8 cellular contexts compared by ENCODE assay signal in the genomic region with DNA sequence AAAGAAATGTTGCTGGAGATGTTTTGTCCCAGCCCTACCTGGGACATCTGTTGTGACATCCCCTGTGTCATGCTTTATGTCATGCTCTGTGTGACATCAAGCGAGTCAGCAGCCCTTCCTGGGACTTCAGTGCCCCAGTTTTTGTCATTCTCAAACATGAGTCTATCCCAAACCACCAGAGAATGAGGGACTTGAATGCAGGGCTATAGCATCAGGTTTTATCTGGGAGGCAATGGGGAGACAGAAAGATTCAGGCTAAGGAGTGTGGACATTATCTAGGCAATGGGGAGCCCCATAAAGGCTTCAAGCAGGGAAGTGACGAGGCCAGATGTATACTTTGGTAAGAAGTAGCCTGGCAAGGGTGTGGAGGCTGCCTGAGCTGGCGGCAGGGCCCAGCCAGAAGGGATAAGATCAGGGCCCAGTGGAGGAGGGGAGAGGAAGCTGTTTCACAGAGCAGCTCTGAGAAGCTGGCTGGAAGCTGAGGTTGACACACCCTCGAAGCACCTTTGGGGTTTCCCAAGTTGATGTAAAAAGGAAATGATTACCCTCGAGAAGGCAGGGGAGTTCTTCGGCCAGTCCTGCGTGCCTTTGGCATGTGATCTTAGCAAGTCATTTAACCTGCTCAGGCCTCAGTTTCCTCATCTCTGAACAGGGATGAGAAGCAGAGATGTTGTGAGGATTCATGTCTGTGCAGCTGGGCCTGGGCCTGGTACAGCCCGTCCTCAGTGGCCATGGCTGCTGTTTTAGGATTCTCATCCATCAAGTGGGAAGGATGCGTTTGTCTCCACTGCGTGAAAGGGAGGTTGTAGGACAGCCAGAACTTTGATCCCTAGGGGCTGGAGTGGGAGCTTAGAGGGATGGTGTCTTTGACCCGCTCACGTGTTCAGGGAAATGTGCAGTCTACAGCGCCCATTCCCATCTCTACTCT. TPM values are rescaled to one million over a fixed set of nuclear protein-coding genes. Genes with fewer than 3 reads are reported as not detected.
DNase-seq lines count a peak whose midpoint lies in the region; ATAC-seq and TF ChIP-seq lines count a peak whose summit lies in the region.

No MANE protein-coding gene starts in this region.

- H3K4me1 ChIP-seq in uterus: peaks cover 0 to 6% of the 10 kb centered on the region in 2 donors

- intact Hi-C loops in uterus (cut with DNase I; ENCODE audit: low total_unique reads): no loop called here

- H3K36me3 Mint-ChIP-seq in activated naive CD4-positive, alpha-beta T cell treated with anti-CD3 and anti-CD28 coated beads, Interleukin-2, amount 50 U/mL, for 24 hours: peaks cover 3% of the 10 kb centered on the region
- peaks cover 12% of the 10 kb centered on the region for H3K36me3 Mint-ChIP-seq in memory B cell

- no peaks in the 10 kb centered on the region for H3K36me3 ChIP-seq in uterus

- no peaks in the 10 kb centered on the region for H3K27me3 ChIP-seq in uterus

- TF ChIP-seq CTCF in uterus (IDR thresholded peaks at IDR 0.05): no peak

- no peaks in the 10 kb centered on the region for H3K27me3 Mint-ChIP-seq in activated naive CD4-positive, alpha-beta T cell treated with anti-CD3 and anti-CD28 coated beads, Interleukin-2, amount 50 U/mL, for 24 hours
- no peaks in the 10 kb centered on the region for H3K27me3 Mint-ChIP-seq in memory B cell

- no peaks in the 10 kb centered on the region for H3K9me3 Mint-ChIP-seq in activated naive CD4-positive, alpha-beta T cell treated with anti-CD3 and anti-CD28 coated beads, Interleukin-2, amount 50 U/mL, for 24 hours
- H3K9me3 Mint-ChIP-seq in memory B cell: no peaks in the 10 kb centered on the region

- TF ChIP-seq POLR2A in uterus (IDR thresholded peaks at IDR 0.05): no peak

- no peak overlapping the region for H3K4me3 ChIP-seq in uterus

- peak; percentile 69 for ATAC-seq in GM18867 (IDR thresholded peaks at IDR 0.05; ENCODE audit: unreplicated experiment)
- peak; percentile 79 for ATAC-seq in HG02885 (IDR thresholded peaks at IDR 0.05; ENCODE audit: poor library complexity, unreplicated experiment)
- peak; percentile 74 for ATAC-seq in memory B cell (ENCODE audit: low read depth)

- no peak overlapping the region for H3K27ac ChIP-seq in uterus

- H3K4me1 Mint-ChIP-seq in activated naive CD4-positive, alpha-beta T cell treated with anti-CD3 and anti-CD28 coated beads, Interleukin-2, amount 50 U/mL, for 24 hours: peaks cover 77% of the 10 kb centered on the region
- H3K4me1 Mint-ChIP-seq in memory B cell: peaks cover 45% of the 10 kb centered on the region

- DNase-seq in SK-N-DZ (ENCODE audit: low spot score) (peak; percentile 67), memory B cell (ENCODE audit: low spot score in 2 of 2) (peak; percentile 61 to 82), NCI-H524 treated with DMSO at 0.1 percent for 48 hours (lab: John Stamatoyannopoulos, UW) (no peak), uterus (no peak)
- peak; percentile 45 to 68 (median 63) for DNase-seq in stimulated activated naive CD4-positive, alpha-beta T cell (lab: John Stamatoyannopoulos, UW)

- no peaks in the 10 kb centered on the region for H3K9me3 ChIP-seq in uterus

- H3K27ac Mint-ChIP-seq in activated naive CD4-positive, alpha-beta T cell treated with anti-CD3 and anti-CD28 coated beads, Interleukin-2, amount 50 U/mL, for 24 hours: peak overlapping the region; percentile 98
- H3K27ac Mint-ChIP-seq in memory B cell: peak overlapping the region; percentile 99

- peak overlapping the region; percentile 85 for H3K4me3 Mint-ChIP-seq in activated naive CD4-positive, alpha-beta T cell treated with anti-CD3 and anti-CD28 coated beads, Interleukin-2, amount 50 U/mL, for 24 hours
- H3K4me3 Mint-ChIP-seq in memory B cell: peak overlapping the region; percentile 64

RNA-seq across cellular contexts. Expression of gene IRAK2, which starts 34.3 kb away (rescaled TPM):
- polyA plus RNA-seq in SK-N-DZ (2014; cell fraction: cytosol; rRNA removed): 4.0 and 4.6 TPM in 2 replicates
- polyA plus RNA-seq in SK-N-DZ (2014; cell fraction: nucleus; rRNA removed): 2.1 TPM in 2 replicates
- 1 to 10 TPM in 3 of 4 donors, under 1 TPM in 1; 0.29 to 8.7 (median 3.7) TPM for total RNA-seq in uterus

RNA-seq across cellular contexts. Expression of gene TATDN2, which starts 49.2 kb away (rescaled TPM):
- polyA plus RNA-seq in SK-N-DZ (2014; cell fraction: cytosol; rRNA removed): 20.9 and 23.5 TPM in 2 replicates
- 11.7 and 22.3 TPM in 2 replicates for polyA plus RNA-seq in SK-N-DZ (2014; cell fraction: nucleus; rRNA removed)
- 10 to 100 TPM; 15.9 to 55.7 (median 26.7) TPM for total RNA-seq in uterus

RNA-seq across cellular contexts. Expression of gene VHL, which starts 57.4 kb away (rescaled TPM):
- polyA plus RNA-seq in SK-N-DZ (2014; cell fraction: cytosol; rRNA removed): 114 TPM in 2 replicates
- polyA plus RNA-seq in SK-N-DZ (2014; cell fraction: nucleus; rRNA removed): 77.9 and 80.3 TPM in 2 replicates
- total RNA-seq in uterus: 10 to 100 TPM; 14.6 to 73.7 (median 33.3) TPM

Comparison
In these comparisons a context has a peak if more than half of its experiments do, and no peak if none do; other contexts are left out.
1. DNase-seq: peak in SK-N-DZ (single experiment), memory B cell (2 of 2) and stimulated activated naive CD4-positive, alpha-beta T cell (6 of 6); none in NCI-H524 treated with DMSO at 0.1 percent for 48 hours (single experiment) and uterus (0 of 2).
2. Peak in every context shown above with its lines, with median percentiles within 50 percentile points of each other: ATAC-seq.